In genomic region chr7:121395961-121396757, GRCh38 we compare ENCODE assay signal across 1 cellular context.
TF ChIP-seq lines count a peak whose summit lies in the region.

Gene FAM3C (minus strand): TSS chr7:121396308. CDS start chr7:121382969, 13,339 bp downstream.

TF ChIP-seq in HepG2, 621 proteins besides CTCF, POLR2A, EP300 and RAD21 (continued from another document and continues in another):
- TF ChIP-seq, protein P1, sequence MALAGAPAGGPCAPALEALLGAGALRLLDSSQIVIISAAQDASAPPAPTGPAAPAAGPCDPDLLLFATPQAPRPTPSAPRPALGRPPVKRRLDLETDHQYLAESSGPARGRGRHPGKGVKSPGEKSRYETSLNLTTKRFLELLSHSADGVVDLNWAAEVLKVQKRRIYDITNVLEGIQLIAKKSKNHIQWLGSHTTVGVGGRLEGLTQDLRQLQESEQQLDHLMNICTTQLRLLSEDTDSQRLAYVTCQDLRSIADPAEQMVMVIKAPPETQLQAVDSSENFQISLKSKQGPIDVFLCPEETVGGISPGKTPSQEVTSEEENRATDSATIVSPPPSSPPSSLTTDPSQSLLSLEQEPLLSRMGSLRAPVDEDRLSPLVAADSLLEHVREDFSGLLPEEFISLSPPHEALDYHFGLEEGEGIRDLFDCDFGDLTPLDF (CRISPR knock-in tag; IDR thresholded peaks at IDR 0.05) = 0 out of 2 replicates have a peak, but pooled peaks have one; percentile 22
- no peak for TF ChIP-seq ZNF7 (CRISPR knock-in tag; IDR thresholded peaks at IDR 0.05)
- TF ChIP-seq NR2F2 (IDR thresholded peaks at IDR 0.05; ENCODE audit: borderline replicate concordance, low read depth) = no peak
- TF ChIP-seq, protein P2, sequence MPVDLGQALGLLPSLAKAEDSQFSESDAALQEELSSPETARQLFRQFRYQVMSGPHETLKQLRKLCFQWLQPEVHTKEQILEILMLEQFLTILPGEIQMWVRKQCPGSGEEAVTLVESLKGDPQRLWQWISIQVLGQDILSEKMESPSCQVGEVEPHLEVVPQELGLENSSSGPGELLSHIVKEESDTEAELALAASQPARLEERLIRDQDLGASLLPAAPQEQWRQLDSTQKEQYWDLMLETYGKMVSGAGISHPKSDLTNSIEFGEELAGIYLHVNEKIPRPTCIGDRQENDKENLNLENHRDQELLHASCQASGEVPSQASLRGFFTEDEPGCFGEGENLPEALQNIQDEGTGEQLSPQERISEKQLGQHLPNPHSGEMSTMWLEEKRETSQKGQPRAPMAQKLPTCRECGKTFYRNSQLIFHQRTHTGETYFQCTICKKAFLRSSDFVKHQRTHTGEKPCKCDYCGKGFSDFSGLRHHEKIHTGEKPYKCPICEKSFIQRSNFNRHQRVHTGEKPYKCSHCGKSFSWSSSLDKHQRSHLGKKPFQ (CRISPR knock-in tag; IDR thresholded peaks at IDR 0.05; ENCODE audit: insufficient replicate concordance) = peak; percentile 20
- TF ChIP-seq, protein P3, sequence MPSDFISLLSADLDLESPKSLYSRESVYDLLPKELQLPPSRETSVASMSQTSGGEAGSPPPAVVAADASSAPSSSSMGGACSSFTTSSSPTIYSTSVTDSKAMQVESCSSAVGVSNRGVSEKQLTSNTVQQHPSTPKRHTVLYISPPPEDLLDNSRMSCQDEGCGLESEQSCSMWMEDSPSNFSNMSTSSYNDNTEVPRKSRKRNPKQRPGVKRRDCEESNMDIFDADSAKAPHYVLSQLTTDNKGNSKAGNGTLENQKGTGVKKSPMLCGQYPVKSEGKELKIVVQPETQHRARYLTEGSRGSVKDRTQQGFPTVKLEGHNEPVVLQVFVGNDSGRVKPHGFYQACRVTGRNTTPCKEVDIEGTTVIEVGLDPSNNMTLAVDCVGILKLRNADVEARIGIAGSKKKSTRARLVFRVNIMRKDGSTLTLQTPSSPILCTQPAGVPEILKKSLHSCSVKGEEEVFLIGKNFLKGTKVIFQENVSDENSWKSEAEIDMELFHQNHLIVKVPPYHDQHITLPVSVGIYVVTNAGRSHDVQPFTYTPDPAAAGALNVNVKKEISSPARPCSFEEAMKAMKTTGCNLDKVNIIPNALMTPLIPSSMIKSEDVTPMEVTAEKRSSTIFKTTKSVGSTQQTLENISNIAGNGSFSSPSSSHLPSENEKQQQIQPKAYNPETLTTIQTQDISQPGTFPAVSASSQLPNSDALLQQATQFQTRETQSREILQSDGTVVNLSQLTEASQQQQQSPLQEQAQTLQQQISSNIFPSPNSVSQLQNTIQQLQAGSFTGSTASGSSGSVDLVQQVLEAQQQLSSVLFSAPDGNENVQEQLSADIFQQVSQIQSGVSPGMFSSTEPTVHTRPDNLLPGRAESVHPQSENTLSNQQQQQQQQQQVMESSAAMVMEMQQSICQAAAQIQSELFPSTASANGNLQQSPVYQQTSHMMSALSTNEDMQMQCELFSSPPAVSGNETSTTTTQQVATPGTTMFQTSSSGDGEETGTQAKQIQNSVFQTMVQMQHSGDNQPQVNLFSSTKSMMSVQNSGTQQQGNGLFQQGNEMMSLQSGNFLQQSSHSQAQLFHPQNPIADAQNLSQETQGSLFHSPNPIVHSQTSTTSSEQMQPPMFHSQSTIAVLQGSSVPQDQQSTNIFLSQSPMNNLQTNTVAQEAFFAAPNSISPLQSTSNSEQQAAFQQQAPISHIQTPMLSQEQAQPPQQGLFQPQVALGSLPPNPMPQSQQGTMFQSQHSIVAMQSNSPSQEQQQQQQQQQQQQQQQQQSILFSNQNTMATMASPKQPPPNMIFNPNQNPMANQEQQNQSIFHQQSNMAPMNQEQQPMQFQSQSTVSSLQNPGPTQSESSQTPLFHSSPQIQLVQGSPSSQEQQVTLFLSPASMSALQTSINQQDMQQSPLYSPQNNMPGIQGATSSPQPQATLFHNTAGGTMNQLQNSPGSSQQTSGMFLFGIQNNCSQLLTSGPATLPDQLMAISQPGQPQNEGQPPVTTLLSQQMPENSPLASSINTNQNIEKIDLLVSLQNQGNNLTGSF (CRISPR knock-in tag; IDR thresholded peaks at IDR 0.05) = no peak
- TF ChIP-seq ADNP (CRISPR knock-in tag; IDR thresholded peaks at IDR 0.05) = no peak
- TF ChIP-seq SAFB2 (CRISPR knock-in tag; IDR thresholded peaks at IDR 0.05; ENCODE audit: borderline replicate concordance, low read depth) = peak; percentile 84; the same call in 1 of the 2 replicates
- 0 out of 2 replicates have a peak, but pooled peaks have one; percentile 52 for TF ChIP-seq MIXL1 (CRISPR knock-in tag; IDR thresholded peaks at IDR 0.05)
- no peak for TF ChIP-seq NONO (IDR thresholded peaks at IDR 0.05)
- peak; percentile 93 for TF ChIP-seq NONO (CRISPR knock-in tag; conservative IDR thresholded peaks at IDR 0.05)
- TF ChIP-seq, protein P4, sequence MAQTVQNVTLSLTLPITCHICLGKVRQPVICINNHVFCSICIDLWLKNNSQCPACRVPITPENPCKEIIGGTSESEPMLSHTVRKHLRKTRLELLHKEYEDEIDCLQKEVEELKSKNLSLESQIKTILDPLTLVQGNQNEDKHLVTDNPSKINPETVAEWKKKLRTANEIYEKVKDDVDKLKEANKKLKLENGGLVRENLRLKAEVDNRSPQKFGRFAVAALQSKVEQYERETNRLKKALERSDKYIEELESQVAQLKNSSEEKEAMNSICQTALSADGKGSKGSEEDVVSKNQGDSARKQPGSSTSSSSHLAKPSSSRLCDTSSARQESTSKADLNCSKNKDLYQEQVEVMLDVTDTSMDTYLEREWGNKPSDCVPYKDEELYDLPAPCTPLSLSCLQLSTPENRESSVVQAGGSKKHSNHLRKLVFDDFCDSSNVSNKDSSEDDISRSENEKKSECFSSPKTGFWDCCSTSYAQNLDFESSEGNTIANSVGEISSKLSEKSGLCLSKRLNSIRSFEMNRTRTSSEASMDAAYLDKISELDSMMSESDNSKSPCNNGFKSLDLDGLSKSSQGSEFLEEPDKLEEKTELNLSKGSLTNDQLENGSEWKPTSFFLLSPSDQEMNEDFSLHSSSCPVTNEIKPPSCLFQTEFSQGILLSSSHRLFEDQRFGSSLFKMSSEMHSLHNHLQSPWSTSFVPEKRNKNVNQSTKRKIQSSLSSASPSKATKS (CRISPR knock-in tag; IDR thresholded peaks at IDR 0.05) = peak; percentile 32; the same call in 1 of the 2 replicates
- TF ChIP-seq RELA (CRISPR knock-in tag; IDR thresholded peaks at IDR 0.05) = peak; percentile 89
- TF ChIP-seq ATRX (CRISPR knock-in tag; IDR thresholded peaks at IDR 0.05; ENCODE audit: borderline replicate concordance) = no peak
- 0 out of 2 replicates have a peak, but pooled peaks have one; percentile 51 for TF ChIP-seq ZBTB20 (CRISPR knock-in tag; IDR thresholded peaks at IDR 0.05; ENCODE audit: borderline replicate concordance, low read depth)
- peak; percentile 71; the same call in 1 of the 2 replicates for TF ChIP-seq ZNF430 (CRISPR knock-in tag; IDR thresholded peaks at IDR 0.05)
- TF ChIP-seq, protein P5, sequence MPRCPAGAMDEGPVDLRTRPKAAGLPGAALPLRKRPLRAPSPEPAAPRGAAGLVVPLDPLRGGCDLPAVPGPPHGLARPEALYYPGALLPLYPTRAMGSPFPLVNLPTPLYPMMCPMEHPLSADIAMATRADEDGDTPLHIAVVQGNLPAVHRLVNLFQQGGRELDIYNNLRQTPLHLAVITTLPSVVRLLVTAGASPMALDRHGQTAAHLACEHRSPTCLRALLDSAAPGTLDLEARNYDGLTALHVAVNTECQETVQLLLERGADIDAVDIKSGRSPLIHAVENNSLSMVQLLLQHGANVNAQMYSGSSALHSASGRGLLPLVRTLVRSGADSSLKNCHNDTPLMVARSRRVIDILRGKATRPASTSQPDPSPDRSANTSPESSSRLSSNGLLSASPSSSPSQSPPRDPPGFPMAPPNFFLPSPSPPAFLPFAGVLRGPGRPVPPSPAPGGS (CRISPR knock-in tag; IDR thresholded peaks at IDR 0.05) = peak; percentile 94
- TF ChIP-seq NR1H2 (CRISPR knock-in tag; IDR thresholded peaks at IDR 0.05; ENCODE audit: borderline replicate concordance, low read depth) = 0 out of 2 replicates have a peak, but pooled peaks have one; percentile 17
- peak; percentile 96 for TF ChIP-seq ZNF543 (CRISPR knock-in tag; IDR thresholded peaks at IDR 0.05)
- TF ChIP-seq SNRNP70 (IDR thresholded peaks at IDR 0.05; ENCODE audit: low read depth, low read length) = no peak
- TF ChIP-seq TARDBP (CRISPR knock-in tag; IDR thresholded peaks at IDR 0.05) = peak; percentile 75; the same call in 1 of the 2 replicates
- TF ChIP-seq, protein P6, sequence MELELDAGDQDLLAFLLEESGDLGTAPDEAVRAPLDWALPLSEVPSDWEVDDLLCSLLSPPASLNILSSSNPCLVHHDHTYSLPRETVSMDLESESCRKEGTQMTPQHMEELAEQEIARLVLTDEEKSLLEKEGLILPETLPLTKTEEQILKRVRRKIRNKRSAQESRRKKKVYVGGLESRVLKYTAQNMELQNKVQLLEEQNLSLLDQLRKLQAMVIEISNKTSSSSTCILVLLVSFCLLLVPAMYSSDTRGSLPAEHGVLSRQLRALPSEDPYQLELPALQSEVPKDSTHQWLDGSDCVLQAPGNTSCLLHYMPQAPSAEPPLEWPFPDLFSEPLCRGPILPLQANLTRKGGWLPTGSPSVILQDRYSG (CRISPR knock-in tag; IDR thresholded peaks at IDR 0.05) = no peak
- no peak for TF ChIP-seq CBX2 (IDR thresholded peaks at IDR 0.05; ENCODE audit: low read depth, low read length)
- TF ChIP-seq CBX2 (CRISPR knock-in tag; IDR thresholded peaks at IDR 0.05; ENCODE audit: low read depth) = peak; percentile 29; the same call in 1 of the 2 replicates
- TF ChIP-seq MLLT10 (CRISPR knock-in tag; IDR thresholded peaks at IDR 0.05) = no peak
- no peak for TF ChIP-seq TBP (CRISPR knock-in tag; IDR thresholded peaks at IDR 0.05)
- TF ChIP-seq KDM5B (CRISPR knock-in tag; IDR thresholded peaks at IDR 0.05; ENCODE audit: borderline replicate concordance) = peak; percentile 91; the same call in 1 of the 2 replicates
- no peak for TF ChIP-seq HHEX (CRISPR knock-in tag; IDR thresholded peaks at IDR 0.05)
- TF ChIP-seq ZNF280D (CRISPR knock-in tag; IDR thresholded peaks at IDR 0.05) = 0 out of 2 replicates have a peak, but pooled peaks have one; percentile 34
- no peak for TF ChIP-seq SMAD9 (CRISPR knock-in tag; IDR thresholded peaks at IDR 0.05)
- peak; percentile 92; the same call in 1 of the 2 replicates for TF ChIP-seq ZNF580 (CRISPR knock-in tag; IDR thresholded peaks at IDR 0.05; ENCODE audit: borderline replicate concordance, low read depth)
- peak; percentile 95 for TF ChIP-seq XRCC5 (optimal IDR thresholded peaks at IDR 0.05; ENCODE audit: low read length)
- peak; percentile 56; the same call in 1 of the 2 replicates for TF ChIP-seq HOXA3 (CRISPR knock-in tag; IDR thresholded peaks at IDR 0.05)
- TF ChIP-seq SALL2 (CRISPR knock-in tag; IDR thresholded peaks at IDR 0.05) = peak; percentile 82; the same call in 1 of the 2 replicates
- TF ChIP-seq SP140L (CRISPR knock-in tag; IDR thresholded peaks at IDR 0.05; ENCODE audit: borderline replicate concordance) = no peak
- peak; percentile 71 for TF ChIP-seq TBX2 (CRISPR knock-in tag; IDR thresholded peaks at IDR 0.05; ENCODE audit: borderline replicate concordance)
- no peak for TF ChIP-seq ZBTB8A (CRISPR knock-in tag; IDR thresholded peaks at IDR 0.05; ENCODE audit: borderline replicate concordance, low read depth)
- peak; percentile 62; the same call in 1 of the 2 replicates for TF ChIP-seq IRF9 (CRISPR knock-in tag; IDR thresholded peaks at IDR 0.05; ENCODE audit: borderline replicate concordance)
- TF ChIP-seq, protein P7, sequence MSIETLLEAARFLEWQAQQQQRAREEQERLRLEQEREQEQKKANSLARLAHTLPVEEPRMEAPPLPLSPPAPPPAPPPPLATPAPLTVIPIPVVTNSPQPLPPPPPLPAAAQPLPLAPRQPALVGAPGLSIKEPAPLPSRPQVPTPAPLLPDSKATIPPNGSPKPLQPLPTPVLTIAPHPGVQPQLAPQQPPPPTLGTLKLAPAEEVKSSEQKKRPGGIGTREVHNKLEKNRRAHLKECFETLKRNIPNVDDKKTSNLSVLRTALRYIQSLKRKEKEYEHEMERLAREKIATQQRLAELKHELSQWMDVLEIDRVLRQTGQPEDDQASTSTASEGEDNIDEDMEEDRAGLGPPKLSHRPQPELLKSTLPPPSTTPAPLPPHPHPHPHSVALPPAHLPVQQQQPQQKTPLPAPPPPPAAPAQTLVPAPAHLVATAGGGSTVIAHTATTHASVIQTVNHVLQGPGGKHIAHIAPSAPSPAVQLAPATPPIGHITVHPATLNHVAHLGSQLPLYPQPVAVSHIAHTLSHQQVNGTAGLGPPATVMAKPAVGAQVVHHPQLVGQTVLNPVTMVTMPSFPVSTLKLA (IDR thresholded peaks at IDR 0.05) = peak; percentile 62
- no peak for TF ChIP-seq ZNF354B (CRISPR knock-in tag; IDR thresholded peaks at IDR 0.05)
- no peak for TF ChIP-seq STAT5B (CRISPR knock-in tag; IDR thresholded peaks at IDR 0.05)
- no peak for TF ChIP-seq ZNF562 (CRISPR knock-in tag; IDR thresholded peaks at IDR 0.05; ENCODE audit: borderline replicate concordance)
- TF ChIP-seq RBM22 (optimal IDR thresholded peaks at IDR 0.05; ENCODE audit: low read length) = no peak
